ENCODE assay signal across 22 cellular contexts in the genomic region with DNA sequence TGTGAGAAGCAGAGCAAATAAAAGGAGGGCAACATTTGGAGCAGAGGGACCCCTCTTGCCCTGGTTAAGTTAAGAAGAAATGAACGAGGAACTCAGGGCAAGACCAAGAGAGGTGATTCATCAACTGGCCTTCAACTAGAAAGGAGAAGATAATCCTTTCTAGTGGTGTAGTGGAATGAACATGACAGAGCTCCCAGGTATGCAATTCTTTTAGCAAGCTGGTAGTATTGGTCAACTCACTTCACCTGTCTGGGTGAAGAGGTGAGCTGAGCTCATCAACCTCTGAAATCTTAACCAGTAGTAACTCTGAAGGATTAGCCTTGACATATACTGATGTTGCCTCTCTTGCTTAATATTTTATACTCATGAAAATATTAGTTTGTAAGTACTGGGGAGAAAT.
"Had no signal": no experiment of that assay in that cellular context is flagged by ENCODE, and none has a peak within 500 bp of the region (broad histone marks: within the 10 kb centered on the region; RNA-seq: fewer than 3 reads in every experiment).

No MANE protein-coding gene starts in this region.

- ATAC-seq: activated CD4-positive, alpha-beta T cell treated with anti-CD3 and anti-CD28 coated beads for 36 hours; left cardiac atrium; left ventricle myocardium superior; pancreas; stimulated activated naive CD8-positive, alpha-beta T cell treated with anti-CD3 and anti-CD28 coated beads, Interleukin-15, Interleukin-2, amounts not matched to agents 100 U/mL and 50 U/mL, for 24 hours had no signal

- H3K36me3 ChIP-seq: adrenal gland, brain microvascular endothelial cell, esophagus muscularis mucosa, pancreas, prostate gland, spleen, transverse colon had no signal

- H3K4me1 ChIP-seq: adrenal gland, esophagus muscularis mucosa, pancreas, prostate gland, spleen, testis, transverse colon had no signal

- H3K4me3 ChIP-seq: adrenal gland, esophagus muscularis mucosa, pancreas, prostate gland, spleen, testis, transverse colon had no signal

- H3K27ac ChIP-seq: adrenal gland, brain microvascular endothelial cell, esophagus muscularis mucosa, pancreas, prostate gland, spleen, testis, transverse colon had no signal

- H3K27me3 ChIP-seq: adrenal gland, brain microvascular endothelial cell, esophagus muscularis mucosa, pancreas, spleen, testis, transverse colon had no signal

- DNase-seq: activated CD4-positive, alpha-beta T cell treated with anti-CD3 and anti-CD28 coated beads for 36 hours; activated CD4-positive, CD25-positive, alpha-beta regulatory T cell; activated CD8-positive, alpha-beta memory T cell treated with anti-CD3 and anti-CD28 coated beads for 24 hours; activated effector memory CD4-positive, alpha-beta T cell treated with anti-CD3 and anti-CD28 coated beads, Interleukin-2, amount 50 U/mL, for 16 hours; activated naive CD4-positive, alpha-beta T cell treated with anti-CD3 and anti-CD28 coated beads for 36 hours; activated naive CD8-positive, alpha-beta T cell treated with anti-CD3 and anti-CD28 coated beads for 36 hours; adrenal gland; aorta; brain microvascular endothelial cell; central memory CD4-positive, alpha-beta T cell; foreskin melanocyte; left cardiac atrium; left ventricle myocardium superior; naive B cell; pancreas; spleen; stimulated activated naive CD8-positive, alpha-beta T cell treated with anti-CD3 and anti-CD28 coated beads, Interleukin-15, Interleukin-2, amounts not matched to agents 100 U/mL and 50 U/mL, for 24 hours; T-helper 1 cell; testis; transverse colon had no signal

- H3K9me3 ChIP-seq: adrenal gland, pancreas, prostate gland, testis, transverse colon had no signal
